ENCODE assay signal across 8 cellular contexts in the genomic region with DNA sequence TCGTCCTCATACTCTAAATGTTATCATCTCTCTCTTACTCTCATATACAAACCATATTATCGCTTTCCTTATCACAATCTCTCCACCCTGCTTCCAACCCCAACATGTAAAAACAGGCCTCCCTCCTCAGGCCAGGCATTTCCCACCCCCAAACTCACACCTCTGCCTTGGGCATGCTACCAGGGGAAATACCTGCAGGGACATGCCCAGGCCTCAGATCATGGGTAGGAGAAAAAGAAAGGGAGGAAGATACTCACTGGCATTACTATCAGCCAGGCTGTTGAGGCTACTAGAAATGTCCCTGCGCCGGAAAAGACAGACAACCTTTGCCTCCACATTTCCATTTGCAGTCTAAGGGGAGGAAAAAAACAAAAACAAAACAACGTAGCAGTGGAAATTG. TPM values are rescaled to one million over a fixed set of nuclear protein-coding genes. Genes with fewer than 3 reads are reported as not detected.
A peak's percentile ranks its signal among the peaks of the same experiment; 100 is the strongest.
DNase-seq lines count a peak whose midpoint lies in the region; ATAC-seq and TF ChIP-seq lines count a peak whose summit lies in the region.

No MANE protein-coding gene starts in this region.

- no peak for ATAC-seq in Right ventricle myocardium inferior

- H3K36me3 ChIP-seq in left ventricle myocardium inferior = peaks cover 41% of the 10 kb centered on the region
- peaks cover 39% of the 10 kb centered on the region for H3K36me3 ChIP-seq in brain microvascular endothelial cell (replicated peaks)
- H3K36me3 ChIP-seq in mesenchymal stem cell (ENCODE audit: control insufficient read depth in 1 of 2, insufficient read depth in 2 of 2, low read depth in 1 of 2, low read length in 2 of 2) = peaks cover 54 to 61% of the 10 kb centered on the region in 2 experiments
- H3K36me3 ChIP-seq in uterus = no peaks in the 10 kb centered on the region

- WGBS in mesenchymal stem cell = 49% methylated on average over 5 of the region's 5 CpGs

- peak overlapping the region in 1 of 2 experiments; percentile 2 for H3K18ac ChIP-seq in mesenchymal stem cell (ENCODE audit: low read depth in 1 of 2, low read length in 2 of 2)

- peak overlapping the region in 1 of 2 experiments; percentile 66 for H3K14ac ChIP-seq in mesenchymal stem cell (ENCODE audit: low read length in 2 of 2)

- H4K8ac ChIP-seq in mesenchymal stem cell (ENCODE audit: low read length) = no peak overlapping the region

- H3K79me1 ChIP-seq in mesenchymal stem cell (replicated peaks; ENCODE audit: low read length, poor library complexity, severe bottlenecking) = peaks cover 17% of the 10 kb centered on the region

- DNase-seq in left ventricle myocardium inferior = no peak
- DNase-seq in Right ventricle myocardium inferior (ENCODE audit: missing footprints) = no peak
- no peak for DNase-seq in brain microvascular endothelial cell
- DNase-seq in mesenchymal stem cell = no peak
- no peak for DNase-seq in uterus
- DNase-seq in NCI-H748 treated with DMSO at 0.1 percent for 48 hours (lab: John Stamatoyannopoulos, UW) = no peak
- no peak for DNase-seq in activated gamma-delta T cell (lab: John Stamatoyannopoulos, UW)
- DNase-seq in effector CD8-positive, alpha-beta T cell (lab: John Stamatoyannopoulos, UW) = no peak

- peak overlapping the region; percentile 97 for H3K9ac ChIP-seq in mesenchymal stem cell (ENCODE audit: low read length)

- H3K4me3 ChIP-seq in left ventricle myocardium inferior (peak overlapping the region; percentile 80), brain microvascular endothelial cell (ENCODE audit: low read depth, low read length) (peak overlapping the region; percentile 93), mesenchymal stem cell (ENCODE audit: insufficient read depth in 1 of 2, low read depth in 1 of 2, low read length in 2 of 2) (peak overlapping the region; percentile 37 to 93), uterus (peak overlapping the region in 1 of 2 donors; percentile 80)

- H3K23ac ChIP-seq in mesenchymal stem cell (ENCODE audit: low read length in 2 of 2) = no peak overlapping the region

- H2BK5ac ChIP-seq in mesenchymal stem cell (ENCODE audit: low read depth, low read length, poor library complexity, severe bottlenecking) = no peak overlapping the region

- peak overlapping the region; percentile 10 to 78 for H3K4ac ChIP-seq in mesenchymal stem cell (ENCODE audit: low read depth in 1 of 2, low read length in 2 of 2)

- TF ChIP-seq CTCF in left ventricle myocardium inferior (IDR thresholded peaks at IDR 0.05; ENCODE audit: borderline replicate concordance) (no peak), brain microvascular endothelial cell (IDR thresholded peaks at IDR 0.05; ENCODE audit: low read depth, low read length, missing control alignments) (no peak), uterus (IDR thresholded peaks at IDR 0.05) (no peak)

- H3K27ac ChIP-seq in left ventricle myocardium inferior (replicated peaks) (peak overlapping the region; percentile 95), brain microvascular endothelial cell (no peak overlapping the region), mesenchymal stem cell (ENCODE audit: low read length, poor library complexity, severe bottlenecking) (peak overlapping the region; percentile 24), uterus (peak overlapping the region; percentile 90 to 94)

- no peaks in the 10 kb centered on the region for H3K27me3 ChIP-seq in left ventricle myocardium inferior (ENCODE audit: low read depth)
- no peaks in the 10 kb centered on the region for H3K27me3 ChIP-seq in brain microvascular endothelial cell (replicated peaks)
- H3K27me3 ChIP-seq in mesenchymal stem cell (ENCODE audit: control insufficient read depth in 1 of 2, insufficient read depth in 1 of 2, low read length in 2 of 2) = no peaks in the 10 kb centered on the region
- no peaks in the 10 kb centered on the region for H3K27me3 ChIP-seq in uterus

- H2AFZ ChIP-seq in mesenchymal stem cell (ENCODE audit: low read depth, low read length) = no peak overlapping the region

- H2BK15ac ChIP-seq in mesenchymal stem cell (ENCODE audit: low read depth, poor library complexity, severe bottlenecking) = no peak overlapping the region

- H3K4me1 ChIP-seq in left ventricle myocardium inferior = peaks cover 51% of the 10 kb centered on the region
- H3K4me1 ChIP-seq in mesenchymal stem cell (ENCODE audit: control insufficient read depth, insufficient read depth, low read depth, low read length) = peaks cover 16% of the 10 kb centered on the region
- peaks cover 9 to 10% of the 10 kb centered on the region in 2 donors for H3K4me1 ChIP-seq in uterus

- H2BK120ac ChIP-seq in mesenchymal stem cell (ENCODE audit: low read depth, low read length) = no peak overlapping the region

- H4K91ac ChIP-seq in mesenchymal stem cell (ENCODE audit: low read length) = no peak overlapping the region

- H3K9me3 ChIP-seq in left ventricle myocardium inferior (replicated peaks) (no peaks in the 10 kb centered on the region), mesenchymal stem cell (ENCODE audit: control insufficient read depth, low read length) (no peaks in the 10 kb centered on the region), uterus (no peaks in the 10 kb centered on the region)

- TF ChIP-seq POLR2A in uterus (IDR thresholded peaks at IDR 0.05) = no peak

- peak overlapping the region in 1 of 2 experiments; percentile 61 for H2BK12ac ChIP-seq in mesenchymal stem cell (ENCODE audit: low read length in 2 of 2)

- H3K4me2 ChIP-seq in mesenchymal stem cell (ENCODE audit: low read length, poor library complexity, severe bottlenecking) = peak overlapping the region; percentile 78

- in situ Hi-C loops in brain microvascular endothelial cell (cut with HindIII; ENCODE audit: low pct_ligation_motif_present, low sequenced_read_pairs) = no loop called here

- H2AK5ac ChIP-seq in mesenchymal stem cell (ENCODE audit: low read length, severe bottlenecking) = peak overlapping the region; percentile 3

- intact Hi-C loops in left ventricle myocardium inferior (cut with micrococcal nuclease) (no loop called here), Right ventricle myocardium inferior (cut with DNase I) (loop anchor here (2.0 to 10.0 kb wide), 2 partner anchors 55 to 105 kb away; a partner anchor contains a TSS), uterus (cut with DNase I; ENCODE audit: low total_unique reads) (no loop called here)

RNA-seq across cellular contexts. Expression of a gene that starts 1.8 kb away (rescaled TPM):
- total RNA-seq in left ventricle myocardium inferior (26.3 TPM), Right ventricle myocardium inferior (34.1 TPM), uterus (100 to 1,000 TPM in 2 of 4 donors, 10 to 100 TPM in 2; 37.9 to 120 (median 78.2) TPM)
- polyA plus RNA-seq in mesenchymal stem cell (2013, experiment 1 of 2) = 50.7 TPM
- 50.7 TPM for polyA plus RNA-seq in mesenchymal stem cell (2013, experiment 2 of 2)

RNA-seq across cellular contexts. Expression of a gene that starts 8.6 kb away (rescaled TPM):
- 12.5 TPM for total RNA-seq in left ventricle myocardium inferior
- 13.7 TPM for total RNA-seq in Right ventricle myocardium inferior
- 6.3 TPM for polyA plus RNA-seq in mesenchymal stem cell (2013, experiment 1 of 2)
- 6.5 TPM for polyA plus RNA-seq in mesenchymal stem cell (2013, experiment 2 of 2)
- 10 to 100 TPM in 1 of 4 donors, 1 to 10 TPM in 3; 7.1 to 19.3 (median 8.6) TPM for total RNA-seq in uterus

RNA-seq across cellular contexts. Expression of a gene that starts 12.7 kb away (rescaled TPM):
- total RNA-seq in left ventricle myocardium inferior (14.6 TPM), Right ventricle myocardium inferior (16.4 TPM), uterus (100 to 1,000 TPM in 1 of 4 donors, 10 to 100 TPM in 3; 17.9 to 126 (median 36.8) TPM)
- polyA plus RNA-seq in mesenchymal stem cell (2013, experiment 1 of 2) = 30.1 TPM
- 29.3 TPM for polyA plus RNA-seq in mesenchymal stem cell (2013, experiment 2 of 2)

RNA-seq across cellular contexts. Expression of a gene that starts 13.1 kb away (rescaled TPM):
- total RNA-seq in left ventricle myocardium inferior (2.0 TPM), Right ventricle myocardium inferior (2.4 TPM), uterus (10 to 100 TPM in 1 of 4 donors, 1 to 10 TPM in 1, under 1 TPM in 1, not detected in 1; 0.77 to 11.9 (median 5.3) TPM)
- polyA plus RNA-seq in mesenchymal stem cell (2013, experiment 1 of 2) = 2.5 TPM
- polyA plus RNA-seq in mesenchymal stem cell (2013, experiment 2 of 2) = 2.3 TPM

RNA-seq across cellular contexts. Expression of a gene that starts 21.9 kb away (rescaled TPM):
- total RNA-seq in left ventricle myocardium inferior (13.2 TPM), Right ventricle myocardium inferior (12.8 TPM), uterus (10 to 100 TPM; 17.7 to 50.4 (median 23.1) TPM)
- 32.5 TPM for polyA plus RNA-seq in mesenchymal stem cell (2013, experiment 1 of 2)
- polyA plus RNA-seq in mesenchymal stem cell (2013, experiment 2 of 2) = 32.5 TPM
